Comparison of ENCODE assay signal across 8 cellular contexts in the genomic region with DNA sequence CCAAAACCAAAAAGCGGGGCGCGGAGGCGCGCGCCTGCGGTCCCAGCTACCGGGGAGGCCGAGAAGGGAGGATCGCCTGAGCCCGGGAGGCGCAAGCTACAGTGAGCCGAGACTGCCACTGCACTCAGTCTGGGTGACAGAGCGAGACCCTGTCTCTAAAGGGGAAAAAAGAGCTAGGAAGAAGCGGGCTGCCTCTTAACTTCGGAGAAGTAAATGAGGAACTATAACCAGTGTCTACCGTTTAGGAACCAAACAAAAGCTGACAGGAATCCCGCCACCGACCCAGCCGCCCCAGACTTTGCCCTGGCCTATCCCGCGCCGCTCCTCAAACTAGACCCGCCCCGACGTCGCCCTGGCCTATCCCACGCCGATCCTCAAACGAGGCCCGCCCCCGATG. TPM values are rescaled to one million over a fixed set of nuclear protein-coding genes. Genes with fewer than 3 reads are reported as not detected.
A peak's percentile ranks its signal among the peaks of the same experiment; 100 is the strongest.
DNase-seq lines count a peak whose midpoint lies in the region; ATAC-seq and TF ChIP-seq lines count a peak whose summit lies in the region.

No MANE protein-coding gene starts in this region.

- H3K27ac Mint-ChIP-seq in MCF 10A (ENCODE audit: low read depth, unreplicated experiment) = peak overlapping the region; percentile 92

- intact Hi-C loops in left ventricle myocardium inferior (cut with micrococcal nuclease) = no loop called here
- intact Hi-C loops in Right ventricle myocardium inferior (cut with DNase I) = loop anchor here (2.0 to 5.0 kb wide), 2 partner anchors 28 to 45 kb away; partner anchors contain the start of genes ADSS1 and AKT1
- intact Hi-C loops in MCF 10A (cut with micrococcal nuclease) = loop anchor here (2.0 kb wide), 1 partner anchor 20 kb away; no protein-coding TSS in a partner anchor

- H3K27me3 ChIP-seq in left ventricle myocardium inferior (ENCODE audit: low read depth) (no peaks in the 10 kb centered on the region), HUES48 (ENCODE audit: control insufficient read depth, insufficient read depth, low read length) (no peaks in the 10 kb centered on the region), muscle layer of colon (ENCODE audit: control insufficient read depth in 1 of 2, insufficient read depth in 2 of 2, low read length in 2 of 2) (no peaks in the 10 kb centered on the region)

- peaks cover 13% of the 10 kb centered on the region for H3K36me3 Mint-ChIP-seq in MCF 10A (ENCODE audit: insufficient read depth, unreplicated experiment)

- H3K9me3 ChIP-seq in left ventricle myocardium inferior (replicated peaks) = no peaks in the 10 kb centered on the region
- H3K9me3 ChIP-seq in HUES48 (ENCODE audit: control insufficient read depth, insufficient read depth, low read length) = peaks cover 13% of the 10 kb centered on the region; the same call in 1 of the 2 replicates
- H3K9me3 ChIP-seq in muscle layer of colon (ENCODE audit: low read length) = no peaks in the 10 kb centered on the region

- BruUV-seq in MCF 10A (replicated peaks; lab: Mats Ljungman, UMichigan) = no TSS peak

- CTCF ChIA-PET in MCF 10A (lab: Yijun Ruan, JAX) = interaction anchor here (0.6 to 6.9 kb wide), 5 partner anchors 16 to 529 kb away, joined by 3 to 85 read pairs (median 4); partner anchors contain the start of gene ADSS1

- peaks cover 28% of the 10 kb centered on the region for H3K4me1 Mint-ChIP-seq in MCF 10A (ENCODE audit: insufficient read depth, unreplicated experiment)

- POLR2A ChIA-PET in MCF 10A (lab: Yijun Ruan, JAX) = interaction anchor here (0.6 to 2.4 kb wide), 20 partner anchors 11 to 416 kb away, joined by 3 to 13 read pairs (median 4); partner anchors contain the start of genes ADSS1 and JAG2

- peak overlapping the region; percentile 98 for H3K4me3 ChIP-seq in left ventricle myocardium inferior
- peak overlapping the region; percentile 100 for H3K4me3 ChIP-seq in HUES48 (ENCODE audit: low read depth, low read length)
- H3K4me3 ChIP-seq in muscle layer of colon (ENCODE audit: low read depth in 1 of 2, low read length in 2 of 2) = peak overlapping the region; percentile 44 to 63

- ATAC-seq in Right ventricle myocardium inferior = no peak
- no peak for ATAC-seq in HG02610 (IDR thresholded peaks at IDR 0.05; ENCODE audit: unreplicated experiment)

- TF ChIP-seq CTCF in left ventricle myocardium inferior (IDR thresholded peaks at IDR 0.05; ENCODE audit: borderline replicate concordance) = no peak
- no peak for TF ChIP-seq CTCF in MCF 10A (IDR thresholded peaks at IDR 0.05; ENCODE audit: unreplicated experiment)

- H3K27ac ChIP-seq in left ventricle myocardium inferior (replicated peaks) = peak overlapping the region; percentile 91
- H3K27ac ChIP-seq in HUES48 (ENCODE audit: low read depth, low read length) = peak overlapping the region; percentile 84
- peak overlapping the region; percentile 70 for H3K27ac ChIP-seq in muscle layer of colon (ENCODE audit: low read depth, low read length)

- H3K4me1 ChIP-seq in left ventricle myocardium inferior (peaks cover 44% of the 10 kb centered on the region), HUES48 (ENCODE audit: control insufficient read depth, insufficient read depth, low read length) (peaks cover 7% of the 10 kb centered on the region; the same call in 1 of the 2 replicates), muscle layer of colon (ENCODE audit: insufficient read depth, low read length) (peaks cover 39% of the 10 kb centered on the region)

- no peaks in the 10 kb centered on the region for H3K9me3 Mint-ChIP-seq in MCF 10A (ENCODE audit: unreplicated experiment)

- H3K4me3 Mint-ChIP-seq in MCF 10A (ENCODE audit: unreplicated experiment) = peak overlapping the region; percentile 92

- H3K9ac ChIP-seq in HUES48 (ENCODE audit: low read depth, low read length) = 0 out of 2 replicates have a peak overlapping the region, but pooled peaks have one; percentile 35
- no peak overlapping the region for H3K9ac ChIP-seq in muscle layer of colon (ENCODE audit: low read length)

- H3K36me3 ChIP-seq in left ventricle myocardium inferior (peaks cover 20% of the 10 kb centered on the region), HUES48 (ENCODE audit: control insufficient read depth, insufficient read depth, low read length) (peaks cover 28% of the 10 kb centered on the region), muscle layer of colon (ENCODE audit: insufficient read depth, low read length) (peaks cover 22% of the 10 kb centered on the region)

- no peak for DNase-seq in left ventricle myocardium inferior
- no peak for DNase-seq in Right ventricle myocardium inferior (ENCODE audit: missing footprints)
- no peak for DNase-seq in MCF 10A (ENCODE audit: unreplicated experiment)
- DNase-seq in SW 1271 (lab: John Stamatoyannopoulos, UW) = no peak
- DNase-seq in NCI-H2029 treated with DMSO at 0.1 percent for 48 hours (lab: John Stamatoyannopoulos, UW) = no peak

- no peaks in the 10 kb centered on the region for H3K27me3 Mint-ChIP-seq in MCF 10A (ENCODE audit: insufficient read depth, unreplicated experiment)

RNA-seq across cellular contexts. Expression of gene SIVA1, which starts 0.6 kb away (rescaled TPM):
- 55.6 TPM for total RNA-seq in left ventricle myocardium inferior
- 54.4 TPM for total RNA-seq in Right ventricle myocardium inferior
- 63.3 and 72.7 TPM in 2 replicates for total RNA-seq in MCF 10A (2022)

RNA-seq across cellular contexts. Expression of gene ADSS1, which starts 28.3 kb away (rescaled TPM):
- total RNA-seq in left ventricle myocardium inferior (218 TPM), Right ventricle myocardium inferior (191 TPM), MCF 10A (2022) (2.9 and 5.2 TPM in 2 replicates)

RNA-seq across cellular contexts. Expression of gene AKT1, which starts 43.2 kb away (rescaled TPM):
- total RNA-seq in left ventricle myocardium inferior = 144 TPM
- total RNA-seq in Right ventricle myocardium inferior = 134 TPM
- 83.3 and 96.3 TPM in 2 replicates for total RNA-seq in MCF 10A (2022)

RNA-seq across cellular contexts. Expression of gene ZBTB42, which starts 48.6 kb away (rescaled TPM):
- total RNA-seq in left ventricle myocardium inferior (5.7 TPM), Right ventricle myocardium inferior (5.6 TPM), MCF 10A (2022) (1.0 and 1.2 TPM in 2 replicates)

Comparison
In these comparisons a context has a peak if more than half of its experiments do, and no peak if none do; other contexts are left out.
1. RNA of gene ADSS1, which starts 28.3 kb away (total RNA-seq): 218 TPM in left ventricle myocardium inferior (single experiment) and 191 TPM in Right ventricle myocardium inferior (single experiment); 2.9 to 5.2 TPM in MCF 10A; every median in the first group is over 10 times any median in the second.
2. Peak in every context shown above with its lines, with median percentiles within 50 percentile points of each other: H3K27ac ChIP-seq and H3K4me3 ChIP-seq.